Comparison of ENCODE assay signal across 16 cellular contexts in the genomic region with DNA sequence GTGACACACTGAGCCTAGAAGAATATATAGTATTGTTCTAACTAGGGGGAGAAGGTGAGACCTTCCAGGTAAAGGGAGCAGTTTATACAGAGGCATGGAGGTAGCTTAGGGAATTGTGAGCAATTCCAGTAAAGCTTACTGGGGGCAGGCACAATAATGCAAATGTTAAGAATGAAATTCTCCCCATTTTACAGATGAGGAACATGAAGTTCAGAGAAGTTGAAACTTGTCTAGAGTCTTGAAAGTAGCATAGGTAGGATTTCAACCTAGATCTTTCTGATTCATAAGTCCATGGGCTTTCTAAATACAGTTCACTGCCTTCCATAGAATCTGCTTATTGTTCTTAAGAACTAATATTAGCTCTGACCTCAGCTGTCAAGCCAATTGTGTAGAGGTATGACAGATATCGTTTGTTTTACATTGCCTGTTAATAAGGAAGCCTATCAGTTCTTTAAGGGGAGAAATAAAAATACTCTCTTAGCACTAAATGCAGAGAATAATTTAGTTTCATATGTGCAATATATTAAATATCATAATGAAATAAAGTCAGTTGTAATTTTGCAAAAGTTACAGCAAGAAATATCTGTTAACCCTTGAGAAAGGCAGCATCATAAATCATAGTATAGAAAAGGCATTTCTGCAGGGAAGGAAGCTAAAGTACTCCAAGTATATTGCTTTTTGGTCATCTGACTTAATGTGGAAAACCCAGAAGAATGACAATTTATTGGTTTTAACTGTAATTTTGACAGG.
"Had no signal": no experiment of that assay in that cellular context is flagged by ENCODE, and none has a peak within 500 bp of the region (broad histone marks: within the 10 kb centered on the region; RNA-seq: fewer than 3 reads in every experiment).

No MANE protein-coding gene starts in this region.

- H3K4me3 ChIP-seq: dorsolateral prefrontal cortex, stomach, testis, upper lobe of right lung had no signal

- FAIRE-seq: islet of Langerhans, small intestine had no signal

- ATAC-seq: activated naive CD8-positive, alpha-beta T cell treated with anti-CD3 and anti-CD28 coated beads, Interleukin-2, amount 50 U/mL, for 24 hours; left colon; natural killer cell treated with Interleukin-12 subunit alpha and Interleukin-12 subunit beta and Interleukin-15 and Interleukin-18, amount 100 ng/mL, for 72 hours; upper lobe of right lung had no signal

- H3K4me1 ChIP-seq: testis, upper lobe of right lung had no signal

- H3K27me3 ChIP-seq: dorsolateral prefrontal cortex, stomach, testis, upper lobe of right lung had no signal

- H3K9me3 ChIP-seq: stomach, testis, upper lobe of right lung had no signal

- H3K27ac ChIP-seq: dorsolateral prefrontal cortex, stomach, testis, upper lobe of right lung had no signal

- H3K36me3 ChIP-seq: upper lobe of right lung had no signal

- DNase-seq: activated CD4-positive, CD25-positive, alpha-beta regulatory T cell treated with anti-CD3 and anti-CD28 coated beads, Interleukin-2, amount 50 U/mL, for 72 hours; activated naive CD4-positive, alpha-beta T cell treated with Interleukin-2 at 50 U/mL for 16 hours; activated naive CD8-positive, alpha-beta T cell treated with anti-CD3 and anti-CD28 coated beads, Interleukin-2, amount 50 U/mL, for 24 hours; aorta; dorsolateral prefrontal cortex; endodermal cell; erythroblast; left colon; occipital lobe; small intestine; stomach; T-helper 9 cell; testis; upper lobe of right lung had no signal
